Comparison of ENCODE assay signal across 1 cellular context in the genomic region with DNA sequence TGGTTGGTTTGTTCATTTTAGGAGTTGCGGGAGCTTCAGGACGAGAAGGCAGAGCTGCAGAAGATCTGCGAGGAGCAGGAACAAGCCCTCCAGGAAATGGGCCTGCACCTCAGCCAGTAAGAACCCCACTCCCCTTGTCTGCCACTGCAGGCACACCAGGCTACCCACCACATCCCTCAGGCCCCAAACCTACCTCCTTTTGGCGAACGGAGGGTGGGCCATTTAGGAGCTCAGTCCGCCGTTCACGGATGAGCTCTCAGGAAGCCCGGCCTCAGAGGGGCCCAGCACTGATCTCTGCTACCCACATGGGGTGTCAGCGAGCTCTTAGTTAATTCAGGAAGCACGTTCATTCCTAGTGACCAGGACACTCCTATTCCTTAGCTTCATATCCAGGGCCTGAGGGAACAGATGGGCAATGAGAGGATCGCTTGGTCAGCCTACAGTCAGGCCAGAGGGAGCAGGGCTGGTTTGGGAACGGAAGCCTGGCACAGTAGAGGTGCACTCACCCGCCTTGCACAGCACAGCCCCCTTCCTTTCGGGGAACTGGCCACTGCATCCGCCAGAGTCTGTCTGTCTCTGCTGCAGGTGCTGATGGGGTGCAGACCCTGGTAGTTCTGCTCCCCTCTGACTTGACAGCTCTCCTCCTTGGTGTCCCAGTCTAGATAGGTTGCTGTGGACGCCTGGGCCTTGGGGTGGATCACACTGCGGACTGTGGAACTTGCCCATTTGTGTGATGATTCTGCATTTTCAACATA.
A peak's percentile ranks its signal among the peaks of the same experiment; 100 is the strongest.
TF ChIP-seq lines count a peak whose summit lies in the region.

No MANE protein-coding gene starts in this region.

TF ChIP-seq in HepG2, 621 proteins besides CTCF, POLR2A, EP300 and RAD21:
- TF ChIP-seq POLR2AphosphoS2 (IDR thresholded peaks at IDR 0.05; ENCODE audit: low read depth, low read length) = 0 out of 2 replicates have a peak, but pooled peaks have one; percentile 40
- TF ChIP-seq CERS6 (CRISPR knock-in tag; IDR thresholded peaks at IDR 0.05) = no peak
TF ChIP-seq in HepG2: peak in this region for 1.
